Comparison of ENCODE assay signal across 22 cellular contexts in the genomic region with DNA sequence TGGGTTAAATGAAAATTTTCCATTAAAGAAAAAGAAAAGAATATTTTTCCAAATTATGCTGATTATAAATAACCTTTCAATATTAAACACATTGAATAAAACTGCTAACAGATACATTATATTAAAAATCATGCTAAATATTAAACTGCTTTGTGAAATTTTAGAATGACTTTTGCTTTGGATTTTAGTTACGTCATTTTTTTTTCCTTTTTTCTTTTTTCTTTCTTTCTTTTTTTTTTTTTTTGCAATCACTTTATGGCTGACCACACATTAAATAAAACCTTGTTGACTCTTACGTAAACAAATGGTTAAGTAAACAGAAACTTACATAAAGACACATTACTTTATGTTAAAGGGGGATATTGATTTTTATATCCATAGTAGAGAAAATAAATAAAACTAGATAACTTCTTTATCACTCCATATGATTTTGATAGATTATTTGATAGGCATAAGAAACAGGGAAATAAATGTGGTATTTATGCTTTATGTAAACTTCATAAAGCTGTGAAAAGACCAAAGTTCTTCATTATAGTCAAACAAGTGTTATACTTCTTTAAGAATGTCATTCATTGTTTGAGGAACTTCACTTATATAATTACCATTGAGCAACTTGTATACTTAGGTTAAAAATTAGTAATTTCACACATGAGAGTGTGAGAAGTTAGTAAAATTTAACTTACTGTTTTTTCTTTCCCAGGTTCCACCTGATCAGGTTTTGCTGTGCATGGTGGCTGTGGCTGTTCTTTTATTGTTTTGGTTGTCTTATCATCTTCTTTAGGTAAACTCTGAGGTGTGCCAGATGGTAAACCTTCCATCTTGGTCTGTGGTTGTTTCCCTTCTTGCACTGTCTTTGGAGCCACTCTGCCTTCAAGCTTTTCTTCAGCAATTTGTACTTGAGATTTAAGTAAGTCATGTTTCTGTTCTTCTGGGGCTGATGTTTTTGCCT.
DNase-seq lines count a peak whose midpoint lies in the region; ATAC-seq and TF ChIP-seq lines count a peak whose summit lies in the region.
"Had no signal": no experiment of that assay in that cellular context is flagged by ENCODE, and none has a peak within 500 bp of the region (broad histone marks: within the 10 kb centered on the region; RNA-seq: fewer than 3 reads in every experiment).

No MANE protein-coding gene starts in this region.

- H4K20me1 ChIP-seq in MM.1S (ENCODE audit: insufficient read depth, low read length), result no peaks in the 10 kb centered on the region

- no peaks in the 10 kb centered on the region for H3K36me3 ChIP-seq in MM.1S (replicated peaks; ENCODE audit: insufficient read depth, low read length)
- H3K36me3 ChIP-seq: Peyer's patch had no signal

- no peaks in the 10 kb centered on the region for H3K27me3 ChIP-seq in MM.1S (replicated peaks; ENCODE audit: insufficient read depth, low read length)
- H3K27me3 ChIP-seq: Peyer's patch had no signal

- POLR2A ChIA-PET in RWPE1 (lab: Yijun Ruan, JAX; ENCODE audit: low non-redundant PET), result no interaction called here
- POLR2A ChIA-PET in T-cell (lab: Charles Lee), result no interaction called here

- in situ Hi-C loops in Caki2 (cut with HindIII; ENCODE audit: low pct_unique_long_range_greater_than_20kb, low sequenced_read_pairs), result no loop called here

- no peaks in the 10 kb centered on the region for H3K27me3 Mint-ChIP-seq in T-cell

- TF ChIP-seq CTCF in MM.1S (IDR thresholded peaks at IDR 0.05; ENCODE audit: low read length) (no peak), RWPE1 (conservative IDR thresholded peaks at IDR 0.05; ENCODE audit: low read depth) (0 out of 2 replicates have a peak, but pooled peaks have one; percentile 10)

- peak overlapping the region; percentile 80; the same call in 1 of the 2 replicates for H3K27ac ChIP-seq in MM.1S (ENCODE audit: low read length)
- H3K27ac ChIP-seq in RWPE1, result no peak overlapping the region
- H3K27ac ChIP-seq: C4-2B, GM23248, Peyer's patch had no signal

- no peaks in the 10 kb centered on the region for H3K9me2 ChIP-seq in MM.1S (replicated peaks; ENCODE audit: insufficient read depth, low read length)
- H3K9me2 ChIP-seq: SK-N-SH had no signal

- H3K4me2 ChIP-seq in MM.1S (ENCODE audit: low read depth, low read length), result peak overlapping the region; percentile 70
- H3K4me2 ChIP-seq: SK-N-SH had no signal

- ATAC-seq in left colon (peak; percentile 89), T-cell (replicated peaks in 1 of 4) (no peak)

- no peaks in the 10 kb centered on the region for H3K36me3 Mint-ChIP-seq in T-cell

- H3K9me3 ChIP-seq in MM.1S (replicated peaks; ENCODE audit: insufficient read depth, low read length), result no peaks in the 10 kb centered on the region
- H3K9me3 ChIP-seq: Peyer's patch, SK-N-SH had no signal

- H3K27ac Mint-ChIP-seq in T-cell, result no peak overlapping the region
- H3K27ac Mint-ChIP-seq: T-helper 1 cell treated with Interleukin-12 subunit alpha and Interleukin-12 subunit beta and Interleukin-4 antibody, amounts not matched to agents 30 μg/mL and 1 μg/mL, for 36 hours had no signal

- no peak overlapping the region for H3K4me3 Mint-ChIP-seq in T-cell
- H3K4me3 Mint-ChIP-seq: T-helper 1 cell treated with Interleukin-12 subunit alpha and Interleukin-12 subunit beta and Interleukin-4 antibody, amounts not matched to agents 30 μg/mL and 1 μg/mL, for 36 hours had no signal

- peaks cover 16% of the 10 kb centered on the region for H3F3A ChIP-seq in MM.1S (ENCODE audit: insufficient read depth, low read length)

- H3K4me1 Mint-ChIP-seq in T-cell, result no peaks in the 10 kb centered on the region

- DNase-seq in Caki2 (ENCODE audit: low read depth), result peak; percentile 62
- DNase-seq in MM.1S, result peak; percentile 25
- no peak for DNase-seq in RWPE1 (ENCODE audit: low spot score)
- DNase-seq in left colon, result no peak
- DNase-seq in T-cell, result no peak
- no peak for DNase-seq in foreskin melanocyte
- DNase-seq in activated CD8-positive, alpha-beta memory T cell treated with anti-CD3 and anti-CD28 coated beads, Interleukin-2, amount 50 U/mL, for 48 hours, result no peak
- DNase-seq in NCI-H345 treated with DMSO at 0.1 percent for 48 hours (lab: John Stamatoyannopoulos, UW; ENCODE audit: unreplicated experiment), result no peak
- DNase-seq: AML-193, GF-D8, GM23248, HCEC 1CT, NCI-H1105, NCI-H2107, NCI-H524, NCI-H82, Peyer's patch, SHP77, SK-N-SH had no signal

- CTCF ChIA-PET in RWPE1 (lab: Yijun Ruan, JAX), result interaction anchor here (0.6 kb wide), 1 partner anchor 406 kb away, joined by 3 read pairs; no protein-coding TSS in a partner anchor
- CTCF ChIA-PET in T-cell (lab: Charles Lee), result no interaction called here

- peaks cover 23% of the 10 kb centered on the region for H3K4me1 ChIP-seq in MM.1S (ENCODE audit: low read length)
- H3K4me1 ChIP-seq: Peyer's patch had no signal

- 0 out of 2 replicates have a peak overlapping the region, but pooled peaks have one; percentile 11 for H3K4me3 ChIP-seq in MM.1S (ENCODE audit: low read length)
- H3K4me3 ChIP-seq: GM12878, GM23248, Peyer's patch had no signal

- H3K9ac ChIP-seq in MM.1S (ENCODE audit: low read length), result no peak overlapping the region
- H3K9ac ChIP-seq: GM23248, SK-N-SH had no signal

- no peaks in the 10 kb centered on the region for H3K79me2 ChIP-seq in MM.1S (ENCODE audit: low read length)

- 0 out of 2 replicates have a peak overlapping the region, but pooled peaks have one; percentile 25 for H2AFZ ChIP-seq in MM.1S (ENCODE audit: low read length)
- H2AFZ ChIP-seq: GM23248 had no signal

- intact Hi-C loops in left colon (cut with DNase I, micrococcal nuclease), result no loop called here

- peaks cover 0 to 19% (median 3%) of the 10 kb centered on the region in 3 donors for H3K9me3 Mint-ChIP-seq in T-cell
- H3K9me3 Mint-ChIP-seq: T-helper 1 cell treated with Interleukin-12 subunit alpha and Interleukin-12 subunit beta and Interleukin-4 antibody, amounts not matched to agents 30 μg/mL and 1 μg/mL, for 36 hours had no signal

Comparison
In these comparisons a context has a peak if more than half of its experiments do, and no peak if none do; other contexts are left out.
1. DNase-seq: peak in Caki2 (single experiment) and MM.1S (single experiment); none in RWPE1 (single experiment), left colon (0 of 2), T-cell (0 of 34), foreskin melanocyte (single experiment), activated CD8-positive, alpha-beta memory T cell treated with anti-CD3 and anti-CD28 coated beads, Interleukin-2, amount 50 U/mL, for 48 hours (single experiment) and NCI-H345 treated with DMSO at 0.1 percent for 48 hours (single experiment).